Comparison of ENCODE assay signal across 16 cellular contexts in the genomic region with DNA sequence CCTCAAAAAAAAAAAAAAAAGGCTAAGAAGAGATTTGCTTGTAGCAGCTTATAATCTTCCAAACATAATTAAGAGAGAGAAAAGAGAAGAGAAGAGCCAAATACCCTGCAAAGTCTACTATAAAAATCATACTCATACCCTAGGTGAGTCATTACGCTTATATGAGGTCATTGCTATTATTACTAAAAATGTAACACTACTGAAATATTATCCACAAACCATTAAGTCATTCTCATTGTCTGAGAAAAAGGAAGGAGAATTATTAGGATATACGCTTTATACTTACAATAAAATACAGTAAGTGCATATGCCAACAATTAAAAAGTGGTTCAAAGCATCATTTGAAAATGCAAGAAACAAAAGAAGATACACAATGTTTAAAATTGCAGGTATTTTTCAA.
DNase-seq lines count a peak whose midpoint lies in the region; FAIRE-seq and TF ChIP-seq lines count a peak whose summit lies in the region.
"Had no signal": no experiment of that assay in that cellular context is flagged by ENCODE, and none has a peak within 500 bp of the region (broad histone marks: within the 10 kb centered on the region; RNA-seq: fewer than 3 reads in every experiment).

No MANE protein-coding gene starts in this region.

- BruUV-seq in Calu3 (replicated peaks; lab: Mats Ljungman, UMichigan) = no TSS peak

- H3K4me3 ChIP-seq in astrocyte of the spinal cord (ENCODE audit: low read depth, low read length) = no peak overlapping the region
- H3K4me3 ChIP-seq in fibroblast of the aortic adventitia (ENCODE audit: low read depth, low read length) = no peak overlapping the region
- H3K4me3 ChIP-seq: BLaER1, GM23338, PC-9 had no signal

- in situ Hi-C loops in astrocyte of the spinal cord (cut with HindIII; ENCODE audit: low sequenced_read_pairs) = no loop called here

- intact Hi-C loops in Calu3 (cut with micrococcal nuclease; ENCODE audit: unreplicated experiment) = no loop called here

- peak; percentile 64 for DNase-seq in HCEC 1CT
- peak; percentile 39 for DNase-seq in astrocyte of the spinal cord (ENCODE audit: low read depth, low spot score)
- peak; percentile 57 for DNase-seq in fibroblast of the aortic adventitia (ENCODE audit: low read depth)
- no peak for DNase-seq in NCI-H2107 (lab: John Stamatoyannopoulos, UW)
- no peak for DNase-seq in HTR-8/SVneo (ENCODE audit: insufficient read length, low spot score)
- no peak for DNase-seq in iPS-NIHi11 (ENCODE audit: low spot score)
- no peak for DNase-seq in Calu3
- DNase-seq: KG1, NCI-H1048, NCI-H146, NCI-H2081 treated with DMSO at 0.1 percent for 48 hours, NCI-H510A treated with DMSO at 0.1 percent for 48 hours, NCI-H82, PC-9 had no signal

- H3K27me3 Mint-ChIP-seq in Calu3 (ENCODE audit: unreplicated experiment) = peaks cover 28% of the 10 kb centered on the region

- CTCF ChIA-PET in Calu3 (lab: Charles Lee) = no interaction called here

- H3K36me3 Mint-ChIP-seq in Calu3 (ENCODE audit: insufficient read depth, unreplicated experiment) = no peaks in the 10 kb centered on the region

- no peak overlapping the region for H3K4me3 Mint-ChIP-seq in Calu3 (ENCODE audit: low read depth, unreplicated experiment)
- H3K4me3 Mint-ChIP-seq: GM23338 had no signal

- H3K4me1 Mint-ChIP-seq in Calu3 (ENCODE audit: low read depth, unreplicated experiment) = no peaks in the 10 kb centered on the region
- H3K4me1 Mint-ChIP-seq: GM23338 had no signal

- no peak for TF ChIP-seq CTCF in astrocyte of the spinal cord (IDR thresholded peaks at IDR 0.05; ENCODE audit: low read depth, low read length)
- no peak for TF ChIP-seq CTCF in fibroblast of the aortic adventitia (IDR thresholded peaks at IDR 0.05; ENCODE audit: insufficient read depth, low read length)
- TF ChIP-seq CTCF in Calu3 (IDR thresholded peaks at IDR 0.05; ENCODE audit: unreplicated experiment) = no peak

- H3K27ac Mint-ChIP-seq in Calu3 (ENCODE audit: unreplicated experiment) = no peak overlapping the region
- H3K27ac Mint-ChIP-seq: GM23338 had no signal

- no peak for FAIRE-seq in HTR-8/SVneo (lab: Jason Lieb, UNC)

- no peaks in the 10 kb centered on the region for H3K9me3 Mint-ChIP-seq in Calu3 (ENCODE audit: low read depth, unreplicated experiment)
- H3K9me3 Mint-ChIP-seq: GM23338 had no signal

Comparison
In these comparisons a context has a peak if more than half of its experiments do, and no peak if none do; other contexts are left out.
1. DNase-seq: peak in HCEC 1CT (single experiment), astrocyte of the spinal cord (single experiment) and fibroblast of the aortic adventitia (single experiment); none in NCI-H2107 (single experiment), HTR-8/SVneo (single experiment), iPS-NIHi11 (single experiment) and Calu3 (single experiment).